12 cellular contexts compared by ENCODE assay signal in genomic region chr9:120708526-120709224, GRCh38. TPM values are rescaled to one million over a fixed set of nuclear protein-coding genes. Genes with fewer than 3 reads are reported as not detected.
DNase-seq lines count a peak whose midpoint lies in the region; ATAC-seq and TF ChIP-seq lines count a peak whose summit lies in the region.
"Had no signal": no experiment of that assay in that cellular context is flagged by ENCODE, and none has a peak within 500 bp of the region (broad histone marks: within the 10 kb centered on the region; RNA-seq: fewer than 3 reads in every experiment).

No MANE protein-coding gene starts in this region.

- peak overlapping the region in 2 of 3 donors; percentile 32 to 58 for H3K27ac Mint-ChIP-seq in CD4-positive, CD25-positive, alpha-beta regulatory T cell
- H3K27ac Mint-ChIP-seq in natural killer cell, result peak overlapping the region; percentile 90 to 94
- H3K27ac Mint-ChIP-seq: activated CD4-positive, alpha-beta memory T cell treated with anti-CD3 and anti-CD28 coated beads for 36 hours; memory B cell had no signal

- no peak overlapping the region for H3K4me3 ChIP-seq in CD4-positive, CD25-positive, alpha-beta regulatory T cell (ENCODE audit: low read depth, low read length)
- H3K4me3 ChIP-seq: cardiac muscle cell, SJSA1 had no signal

- peaks cover 4% of the 10 kb centered on the region for H3K36me3 Mint-ChIP-seq in CD4-positive, CD25-positive, alpha-beta regulatory T cell
- peaks cover 7% of the 10 kb centered on the region for H3K36me3 Mint-ChIP-seq in natural killer cell

- H3K27ac ChIP-seq in CD4-positive, CD25-positive, alpha-beta regulatory T cell (ENCODE audit: insufficient read depth, low read length, poor library complexity, severe bottlenecking), result no peak overlapping the region
- peak overlapping the region; percentile 44 for H3K27ac ChIP-seq in angular gyrus (ENCODE audit: low read depth, low read length)
- H3K27ac ChIP-seq: cardiac muscle cell, SJSA1 had no signal

- H3K27me3 Mint-ChIP-seq in CD4-positive, CD25-positive, alpha-beta regulatory T cell, result no peaks in the 10 kb centered on the region
- H3K27me3 Mint-ChIP-seq in natural killer cell (ENCODE audit: low read depth in 2 of 2), result no peaks in the 10 kb centered on the region
- H3K27me3 Mint-ChIP-seq: activated CD4-positive, alpha-beta memory T cell treated with anti-CD3 and anti-CD28 coated beads for 36 hours; memory B cell had no signal

- intact Hi-C loops in natural killer cell (cut with micrococcal nuclease), result no loop called here

- TF ChIP-seq CTCF in natural killer cell (IDR thresholded peaks at IDR 0.05), result no peak

- no peaks in the 10 kb centered on the region for H3K9me3 ChIP-seq in CD4-positive, CD25-positive, alpha-beta regulatory T cell (ENCODE audit: control insufficient read depth in 2 of 2, low read length in 2 of 2)
- H3K9me3 ChIP-seq: SJSA1 had no signal

- no peaks in the 10 kb centered on the region for H3K27me3 ChIP-seq in CD4-positive, CD25-positive, alpha-beta regulatory T cell (ENCODE audit: control insufficient read depth, insufficient read depth, low read length)
- H3K27me3 ChIP-seq: SJSA1 had no signal

- H3K9me3 Mint-ChIP-seq in CD4-positive, CD25-positive, alpha-beta regulatory T cell, result peaks cover 0 to 1% (median 0%) of the 10 kb centered on the region in 7 donors
- H3K9me3 Mint-ChIP-seq in natural killer cell, result no peaks in the 10 kb centered on the region
- H3K9me3 Mint-ChIP-seq: activated CD4-positive, alpha-beta memory T cell treated with anti-CD3 and anti-CD28 coated beads for 36 hours; memory B cell had no signal

- H3K36me3 ChIP-seq in CD4-positive, CD25-positive, alpha-beta regulatory T cell (ENCODE audit: control insufficient read depth, insufficient read depth, low read length), result no peaks in the 10 kb centered on the region
- H3K36me3 ChIP-seq: cardiac muscle cell, SJSA1 had no signal

- H3K4me1 Mint-ChIP-seq in CD4-positive, CD25-positive, alpha-beta regulatory T cell, result peaks cover 21 to 63% (median 35%) of the 10 kb centered on the region in 4 donors
- H3K4me1 Mint-ChIP-seq in natural killer cell, result peaks cover 31 to 52% of the 10 kb centered on the region in 2 donors

- peak overlapping the region in 1 of 4 donors; percentile 22 for H3K4me3 Mint-ChIP-seq in CD4-positive, CD25-positive, alpha-beta regulatory T cell
- H3K4me3 Mint-ChIP-seq in natural killer cell, result peak overlapping the region; percentile 95
- H3K4me3 Mint-ChIP-seq: activated CD4-positive, alpha-beta memory T cell treated with anti-CD3 and anti-CD28 coated beads for 36 hours had no signal

- H3K4me1 ChIP-seq in CD4-positive, CD25-positive, alpha-beta regulatory T cell (ENCODE audit: control insufficient read depth, insufficient read depth, low read length, poor library complexity, severe bottlenecking), result peaks cover 38% of the 10 kb centered on the region

- ATAC-seq in CD4-positive, CD25-positive, alpha-beta regulatory T cell (ENCODE audit: low read depth in 2 of 2), result no peak
- ATAC-seq in natural killer cell, result no peak
- no peak for ATAC-seq in GM19455 (IDR thresholded peaks at IDR 0.05; ENCODE audit: unreplicated experiment)

- no peak for DNase-seq in CD4-positive, CD25-positive, alpha-beta regulatory T cell
- DNase-seq in H4 (ENCODE audit: low spot score) (peak; percentile 80), natural killer cell (no peak), SW 1271 (lab: John Stamatoyannopoulos, UW) (no peak), NCI-H2227 treated with DMSO at 0.1 percent for 48 hours (lab: John Stamatoyannopoulos, UW) (no peak)
- DNase-seq: activated CD4-positive, alpha-beta memory T cell treated with anti-CD3 and anti-CD28 coated beads for 36 hours; glutamatergic neuron had no signal

RNA-seq across cellular contexts. Expression of gene MEGF9, which starts 5.6 kb away (rescaled TPM):
- total RNA-seq in CD4-positive, CD25-positive, alpha-beta regulatory T cell, result 17.8 TPM
- 1 to 10 TPM; 4.6 to 7.7 (median 7.3) TPM for polyA plus RNA-seq in CD4-positive, CD25-positive, alpha-beta regulatory T cell
- 9.0 and 10.1 TPM in 2 replicates for total RNA-seq in H4 (2014; rRNA removed; shearing (Covaris generic))
- total RNA-seq in natural killer cell, result 10 to 100 TPM; 17.5 to 25.9 (median 22.3) TPM
